In the genomic region with DNA sequence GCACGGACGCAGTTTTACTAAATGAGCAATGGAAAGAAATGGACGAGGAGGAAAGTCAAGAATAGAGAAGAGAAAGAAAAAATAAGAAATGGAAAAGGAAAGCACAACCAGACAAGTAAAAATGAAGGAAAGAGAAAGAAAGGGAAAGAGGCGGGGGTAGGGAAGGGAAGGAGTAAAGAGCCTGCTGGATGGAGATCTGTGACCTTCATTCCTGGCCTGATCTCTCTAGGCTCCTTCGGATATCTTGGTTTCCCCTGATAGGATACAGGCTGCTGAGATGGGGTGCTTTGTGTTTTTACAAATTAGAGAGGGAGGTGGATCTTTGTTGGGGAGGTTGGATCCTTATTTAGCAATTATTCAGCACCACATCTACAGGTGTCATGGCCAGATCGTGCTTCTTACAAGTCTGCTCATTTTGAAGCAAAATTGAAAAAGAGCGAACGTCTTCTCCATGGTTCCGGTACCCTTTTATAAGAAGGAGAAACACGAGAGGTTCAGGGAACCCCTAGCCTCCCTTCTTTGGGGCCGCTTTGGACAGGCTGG, we compare ENCODE assay signal across 9 cellular contexts. TPM values are rescaled to one million over a fixed set of nuclear protein-coding genes. Genes with fewer than 3 reads are reported as not detected.
DNase-seq lines count a peak whose midpoint lies in the region; ATAC-seq, FAIRE-seq and TF ChIP-seq lines count a peak whose summit lies in the region.
"Had no signal": no experiment of that assay in that cellular context is flagged by ENCODE, and none has a peak within 500 bp of the region (broad histone marks: within the 10 kb centered on the region; RNA-seq: fewer than 3 reads in every experiment).

No MANE protein-coding gene starts in this region.

- ATAC-seq in GM23338, result peak; percentile 6; the same call in 2 of the 3 replicates

- H3K4me1 ChIP-seq in A673 (ENCODE audit: insufficient read depth, low read length, poor library complexity, severe bottlenecking) (peaks cover 31% of the 10 kb centered on the region), GM23338 (ENCODE audit: insufficient read depth) (peaks cover 16% of the 10 kb centered on the region), mucosa of rectum (ENCODE audit: control insufficient read depth in 2 of 2, insufficient read depth in 2 of 2, low read length in 2 of 2) (peaks cover 24 to 25% of the 10 kb centered on the region in 2 donors)

- TF ChIP-seq CTCF in A673 (conservative IDR thresholded peaks at IDR 0.05; ENCODE audit: low read depth, low read length) (no peak), GM23338 (conservative IDR thresholded peaks at IDR 0.05; ENCODE audit: low read depth in 2 of 2) (no peak), astrocyte of the spinal cord (IDR thresholded peaks at IDR 0.05; ENCODE audit: low read depth, low read length) (no peak), D721Med (IDR thresholded peaks at IDR 0.05; ENCODE audit: insufficient read depth, missing control alignments) (no peak)

- CTCF ChIA-PET in A673 (lab: Charles Lee), result no interaction called here

- H3K27me3 ChIP-seq in A673 (replicated peaks; ENCODE audit: insufficient read depth, low read depth, low read length, poor library complexity) (peaks cover 86% of the 10 kb centered on the region), GM23338 (ENCODE audit: insufficient read depth) (peaks cover 65% of the 10 kb centered on the region), mucosa of rectum (ENCODE audit: control insufficient read depth in 2 of 2, insufficient read depth in 2 of 2, low read length in 2 of 2) (peaks cover 25 to 34% of the 10 kb centered on the region in 2 donors)

- no peaks in the 10 kb centered on the region for H3K79me2 ChIP-seq in GM23338 (replicated peaks; ENCODE audit: insufficient read depth)

- H3K27me3 Mint-ChIP-seq in GM23338 (ENCODE audit: insufficient read depth, low read depth, poor library complexity), result peaks cover 51% of the 10 kb centered on the region

- intact Hi-C loops in A673 (cut with micrococcal nuclease; ENCODE audit: unreplicated experiment), result no loop called here

- H3K4me1 Mint-ChIP-seq in GM23338, result peaks cover 20% of the 10 kb centered on the region

- no peaks in the 10 kb centered on the region for H3K9me3 ChIP-seq in A673 (ENCODE audit: low read depth, low read length, poor library complexity, severe bottlenecking)
- no peaks in the 10 kb centered on the region for H3K9me3 ChIP-seq in mucosa of rectum (ENCODE audit: control insufficient read depth in 2 of 2, low read length in 2 of 2)

- TF ChIP-seq POLR2A in H54 (IDR thresholded peaks at IDR 0.05; ENCODE audit: low read depth, low read length), result no peak

- no peaks in the 10 kb centered on the region for H4K20me1 ChIP-seq in GM23338 (replicated peaks; ENCODE audit: insufficient read depth)

- no peak overlapping the region for H3K27ac ChIP-seq in A673 (ENCODE audit: low read depth, low read length, poor library complexity, severe bottlenecking)
- H3K27ac ChIP-seq in GM23338 (ENCODE audit: low read depth), result no peak overlapping the region
- H3K27ac ChIP-seq in mucosa of rectum (ENCODE audit: low read depth in 2 of 2, low read length in 2 of 2), result no peak overlapping the region

- BruUV-seq in A673 (replicated peaks; lab: Mats Ljungman, UMichigan), result no TSS peak

- FAIRE-seq in D721Med (lab: Jason Lieb, UNC) (no peak), H54 (lab: Jason Lieb, UNC) (no peak)
- FAIRE-seq: GM18507 had no signal

- H3K4me2 ChIP-seq in GM23338, result peak overlapping the region; percentile 99

- H3K36me3 Mint-ChIP-seq in GM23338 (ENCODE audit: low read depth), result no peaks in the 10 kb centered on the region; the same call in 2 of the 3 replicates

- DNase-seq in A673 (ENCODE audit: low spot score) (no peak), GM23338 (ENCODE audit: low spot score) (peak; percentile 38), astrocyte of the spinal cord (ENCODE audit: low read depth, low spot score) (peak; percentile 4), D721Med (ENCODE audit: insufficient read length, low spot score) (no peak), H54 (ENCODE audit: insufficient read length, low spot score) (no peak), NCI-H510A (lab: John Stamatoyannopoulos, UW) (no peak), GM19240 (ENCODE audit: insufficient read length, low spot score) (no peak)

- POLR2A ChIA-PET in A673 (lab: Charles Lee; ENCODE audit: low non-redundant PET), result no interaction called here

- H2AFZ ChIP-seq in GM23338, result peak overlapping the region; percentile 95

- no peaks in the 10 kb centered on the region for H3K9me3 Mint-ChIP-seq in GM23338

- H3F3A ChIP-seq in GM23338 (replicated peaks; ENCODE audit: low read depth), result no peaks in the 10 kb centered on the region

- no peaks in the 10 kb centered on the region for H3K9me2 ChIP-seq in GM23338 (ENCODE audit: insufficient read depth)

- H3K4me3 Mint-ChIP-seq in GM23338, result peak overlapping the region; percentile 80

- H3K4me3 ChIP-seq in A673 (ENCODE audit: low read depth, low read length, poor library complexity, severe bottlenecking) (peak overlapping the region; percentile 30), GM23338 (peak overlapping the region; percentile 82), astrocyte of the spinal cord (ENCODE audit: low read depth, low read length) (peak overlapping the region; percentile 19), mucosa of rectum (ENCODE audit: low read length in 2 of 2) (peak overlapping the region; percentile 49 to 70)

- no peaks in the 10 kb centered on the region for H3K36me3 ChIP-seq in A673 (ENCODE audit: insufficient read depth, low read length, poor library complexity, severe bottlenecking)
- H3K36me3 ChIP-seq in GM23338 (ENCODE audit: insufficient read depth), result no peaks in the 10 kb centered on the region
- no peaks in the 10 kb centered on the region for H3K36me3 ChIP-seq in mucosa of rectum (ENCODE audit: control insufficient read depth in 2 of 2, insufficient read depth in 2 of 2, low read length in 2 of 2)

- no peak overlapping the region for H3K27ac Mint-ChIP-seq in GM23338

- no peak overlapping the region for H3K9ac ChIP-seq in mucosa of rectum (ENCODE audit: low read depth in 1 of 2, low read length in 2 of 2)

- in situ Hi-C loops in astrocyte of the spinal cord (cut with HindIII; ENCODE audit: low sequenced_read_pairs), result no loop called here

TF ChIP-seq in GM23338, 12 proteins besides CTCF, POLR2A, EP300 and RAD21:
- TF ChIP-seq STAT1 (IDR thresholded peaks at IDR 0.05; ENCODE audit: unreplicated experiment) (no peak), CREB1 (CRISPR knock-in tag; IDR thresholded peaks at IDR 0.05; ENCODE audit: low read depth) (no peak)
- TF ChIP-seq, protein P1, sequence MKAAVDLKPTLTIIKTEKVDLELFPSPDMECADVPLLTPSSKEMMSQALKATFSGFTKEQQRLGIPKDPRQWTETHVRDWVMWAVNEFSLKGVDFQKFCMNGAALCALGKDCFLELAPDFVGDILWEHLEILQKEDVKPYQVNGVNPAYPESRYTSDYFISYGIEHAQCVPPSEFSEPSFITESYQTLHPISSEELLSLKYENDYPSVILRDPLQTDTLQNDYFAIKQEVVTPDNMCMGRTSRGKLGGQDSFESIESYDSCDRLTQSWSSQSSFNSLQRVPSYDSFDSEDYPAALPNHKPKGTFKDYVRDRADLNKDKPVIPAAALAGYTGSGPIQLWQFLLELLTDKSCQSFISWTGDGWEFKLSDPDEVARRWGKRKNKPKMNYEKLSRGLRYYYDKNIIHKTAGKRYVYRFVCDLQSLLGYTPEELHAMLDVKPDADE (IDR thresholded peaks at IDR 0.05), result peak; percentile 7; the same call in 1 of the 2 replicates

RNA-seq across cellular contexts. Expression of gene LRP2, which starts 0.8 kb away (rescaled TPM):
- total RNA-seq in A673 (2021), result 0.26 TPM in 1 of 2 replicates, not detected in the other
- 1.9 and 2.7 TPM in 2 replicates for total RNA-seq in GM23338 (2014; rRNA removed; shearing (Covaris generic))
- polyA plus RNA-seq in GM23338 (2016; fragmentation: Nextera tagmentation; extraction: Ambion mirVana), result 0.49 and 0.68 TPM in 2 replicates

Comparison
In these comparisons a context has a peak if more than half of its experiments do, and no peak if none do; other contexts are left out.
1. DNase-seq: peak in GM23338 (single experiment) and astrocyte of the spinal cord (single experiment); none in A673 (single experiment), D721Med (single experiment), H54 (single experiment), NCI-H510A (single experiment) and GM19240 (single experiment).
2. H3K4me3 ChIP-seq: peak in every context shown above with its lines; median percentile 82 in GM23338; 60 in mucosa of rectum; 30 in A673; 19 in astrocyte of the spinal cord.